In genomic region chr3:27596334-27596841, GRCh38 we compare ENCODE assay signal across 8 cellular contexts.
DNase-seq lines count a peak whose midpoint lies in the region; ATAC-seq lines count a peak whose summit lies in the region.

No MANE protein-coding gene starts in this region.

- no peak overlapping the region for H3K4me3 ChIP-seq in SJSA1

- DNase-seq in SJSA1 (ENCODE audit: low read depth in 1 of 2, low spot score in 2 of 2), result peak; percentile 52 to 76
- DNase-seq in naive B cell, result no peak
- no peak for DNase-seq in T-cell
- no peak for DNase-seq in NCI-H187 treated with DMSO at 0.1 percent for 48 hours (lab: John Stamatoyannopoulos, UW)
- DNase-seq in NCI-H510A (lab: John Stamatoyannopoulos, UW), result no peak
- no peak for DNase-seq in central memory CD4-positive, alpha-beta T cell

- peak overlapping the region; percentile 11; the same call in 1 of the 2 replicates for H3K27ac ChIP-seq in SJSA1

- H3K27me3 ChIP-seq in SJSA1 (replicated peaks), result no peaks in the 10 kb centered on the region

- H3K4me3 Mint-ChIP-seq in naive B cell, result no peak overlapping the region
- no peak overlapping the region for H3K4me3 Mint-ChIP-seq in T-cell

- H3K9me3 Mint-ChIP-seq in naive B cell (no peaks in the 10 kb centered on the region), T-cell (peaks cover 0 to 5% (median 0%) of the 10 kb centered on the region in 3 donors)

- H3K36me3 Mint-ChIP-seq in naive B cell (no peaks in the 10 kb centered on the region), T-cell (no peaks in the 10 kb centered on the region)

- H3K9me3 ChIP-seq in SJSA1 (replicated peaks), result no peaks in the 10 kb centered on the region

- H3K36me3 ChIP-seq in SJSA1, result no peaks in the 10 kb centered on the region

- H3K27ac Mint-ChIP-seq in naive B cell, result no peak overlapping the region
- peak overlapping the region in 1 of 2 donors; percentile 25 for H3K27ac Mint-ChIP-seq in T-cell

- no peaks in the 10 kb centered on the region for H3K27me3 Mint-ChIP-seq in naive B cell
- H3K27me3 Mint-ChIP-seq in T-cell, result no peaks in the 10 kb centered on the region

- H3K4me1 Mint-ChIP-seq in naive B cell (peaks cover 6 to 16% (median 15%) of the 10 kb centered on the region in 3 donors), T-cell (peaks cover 15 to 20% (median 18%) of the 10 kb centered on the region in 3 donors)

- POLR2A ChIA-PET in T-cell (lab: Charles Lee), result no interaction called here

- ATAC-seq in GM18511 (IDR thresholded peaks at IDR 0.05; ENCODE audit: unreplicated experiment), result peak; percentile 79
- peak; percentile 62 for ATAC-seq in HG02852 (IDR thresholded peaks at IDR 0.05; ENCODE audit: unreplicated experiment)
- ATAC-seq in naive B cell (ENCODE audit: low read depth in 2 of 2), result peak; percentile 23 to 30
- no peak for ATAC-seq in T-cell (replicated peaks in 1 of 4)

- peaks cover 26% of the 10 kb centered on the region for H3K4me1 ChIP-seq in SJSA1 (replicated peaks)

- CTCF ChIA-PET in T-cell (lab: Charles Lee), result interaction anchor here in 1 of 2 donors (1.0 kb wide), 1 partner anchor 62 kb away, joined by 3 read pairs; no protein-coding TSS in a partner anchor

Comparison
In these comparisons a context has a peak if more than half of its experiments do, and no peak if none do; other contexts are left out.
1. ATAC-seq: peak in GM18511 (single experiment), HG02852 (single experiment) and naive B cell (2 of 2); none in T-cell (0 of 4).
2. DNase-seq: peak in SJSA1 (2 of 2); none in naive B cell (single experiment), T-cell (0 of 34), NCI-H187 treated with DMSO at 0.1 percent for 48 hours (single experiment), NCI-H510A (single experiment) and central memory CD4-positive, alpha-beta T cell (single experiment).